In genomic region chr5:132383984-132384383, GRCh38 we compare ENCODE assay signal across 22 cellular contexts.
"Had no signal": no experiment of that assay in that cellular context is flagged by ENCODE, and none has a peak within 500 bp of the region (broad histone marks: within the 10 kb centered on the region; RNA-seq: fewer than 3 reads in every experiment).

No MANE protein-coding gene starts in this region.

- ATAC-seq: activated CD8-positive, alpha-beta T cell treated with anti-CD3 and anti-CD28 coated beads for 36 hours; activated T-cell treated with anti-CD3 and anti-CD28 coated beads, Interleukin-2, amount 50 U/mL, for 4 hours; activated T-helper 17 cell treated with anti-CD3 and anti-CD28 coated beads, Interleukin-2, amount 50 U/mL, for 72 hours; WTC11 had no signal

- H3K27me3 ChIP-seq: brain microvascular endothelial cell had no signal

- H3K36me3 ChIP-seq: brain microvascular endothelial cell had no signal

- DNase-seq: activated CD4-positive, alpha-beta T cell treated with anti-CD3 and anti-CD28 coated beads for 1 hour; activated CD4-positive, alpha-beta T cell treated with anti-CD3 and anti-CD28 coated beads for 4 hours; activated CD4-positive, alpha-beta T cell treated with anti-CD3 and anti-CD28 coated beads, Interleukin-2, amount 10 ng/mL, durations not matched to agents 7 days and 5 days; activated CD4-positive, alpha-beta T cell treated with anti-CD3 and anti-CD28 coated beads, Interleukin-2, amount 50 U/mL, for 48 hours; activated CD8-positive, alpha-beta memory T cell treated with anti-CD3 and anti-CD28 coated beads for 24 hours; activated CD8-positive, alpha-beta T cell treated with anti-CD3 and anti-CD28 coated beads for 36 hours; activated effector memory CD4-positive, alpha-beta T cell treated with Interleukin-2 at 50 U/mL for 16 hours; activated gamma-delta T cell treated with Interleukin-2 at 50 U/mL for 16 hours; activated naive CD4-positive, alpha-beta T cell treated with anti-CD3 and anti-CD28 coated beads, Interleukin-2, amount 50 U/mL, for 16 hours; activated naive CD4-positive, alpha-beta T cell treated with Interleukin-2 at 50 U/mL for 16 hours; activated T-cell treated with anti-CD3 and anti-CD28 coated beads, Interleukin-2, amount 50 U/mL, for 4 hours; amniotic stem cell; anterior cingulate cortex; brain microvascular endothelial cell; effector CD8-positive, alpha-beta T cell; foreskin fibroblast; T-helper 1 cell; T-helper 2 cell had no signal

- H3K27ac ChIP-seq: brain microvascular endothelial cell, epithelial cell of prostate, VCaP had no signal
